ENCODE assay signal across 8 cellular contexts in the genomic region with DNA sequence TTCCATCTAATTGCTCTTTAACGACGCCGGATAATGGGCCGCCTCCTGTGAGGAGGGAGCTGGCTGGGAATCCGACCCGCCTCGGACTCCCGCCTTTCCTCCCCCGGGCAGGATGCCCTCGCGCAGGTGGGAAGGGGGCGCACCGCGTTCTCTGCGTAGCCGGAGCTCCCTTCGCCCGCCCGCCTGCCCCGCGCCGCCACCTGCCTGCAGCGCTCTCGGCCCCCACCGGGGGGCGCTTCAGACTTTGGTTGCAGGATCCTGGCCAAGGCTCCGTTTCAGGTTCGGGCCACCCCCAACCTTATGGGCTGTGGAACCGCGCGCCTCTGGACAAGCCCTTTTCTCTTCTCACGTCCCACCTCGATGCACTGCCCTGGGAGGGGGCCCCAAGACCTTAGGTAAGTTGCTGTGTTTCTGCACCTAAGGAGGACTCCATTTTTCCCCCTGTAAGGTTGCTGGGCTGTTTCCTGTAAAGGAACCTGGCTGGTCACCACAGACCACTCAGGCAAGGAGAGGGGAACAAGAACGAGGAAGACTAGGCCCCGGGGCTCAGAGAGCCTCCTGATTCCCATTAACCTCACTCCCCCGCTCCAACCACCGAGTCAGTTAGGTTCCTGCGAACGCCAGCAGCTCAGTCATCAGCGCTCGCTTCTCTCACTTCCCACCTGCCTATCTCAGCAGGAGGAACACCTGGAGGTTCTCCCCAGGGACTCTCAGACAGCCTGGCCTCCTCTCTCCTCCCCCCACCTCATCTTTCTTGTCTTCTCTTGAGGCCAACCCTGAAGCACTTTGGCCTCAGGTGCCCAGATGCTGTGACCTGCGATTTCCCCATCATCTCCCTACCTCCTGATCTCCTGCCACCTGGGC. TPM values are rescaled to one million over a fixed set of nuclear protein-coding genes. Genes with fewer than 3 reads are reported as not detected.
DNase-seq lines count a peak whose midpoint lies in the region; ATAC-seq and TF ChIP-seq lines count a peak whose summit lies in the region.

No MANE protein-coding gene starts in this region.

- H3K36me3 ChIP-seq in WERI-Rb-1 (no peaks in the 10 kb centered on the region), breast epithelium (no peaks in the 10 kb centered on the region)

- H3K4me3 ChIP-seq in AG10803 (ENCODE audit: low read length): peak overlapping the region; percentile 39
- no peak overlapping the region for H3K4me3 ChIP-seq in NB4 (ENCODE audit: low read depth, low read length)
- H3K4me3 ChIP-seq in WERI-Rb-1 (ENCODE audit: low read depth, low read length): peak overlapping the region; percentile 48
- H3K4me3 ChIP-seq in breast epithelium: peak overlapping the region in 2 of 3 donors; percentile 33 to 51

- DNase-seq in AG10803 (ENCODE audit: low read depth) (peak; percentile 34), NB4 (ENCODE audit: low read depth) (peak; percentile 72), WERI-Rb-1 (peak; percentile 89), breast epithelium (ENCODE audit: low spot score in 2 of 2) (peak; percentile 42 to 75), kidney tubule cell (ENCODE audit: low spot score) (peak; percentile 61)
- DNase-seq in stimulated activated CD4-positive, alpha-beta T cell treated with anti-CD3 and anti-CD28 coated beads, Interleukin-4, amount 100 ng/mL, for 48 hours (ENCODE audit: low read depth in 2 of 2): peak; percentile 66 to 77

- H3K4me1 ChIP-seq in breast epithelium: peaks cover 0 to 10% of the 10 kb centered on the region in 2 donors

- H3K27me3 ChIP-seq in WERI-Rb-1 (ENCODE audit: insufficient read depth, low read depth, severe bottlenecking): no peaks in the 10 kb centered on the region
- peaks cover 0 to 32% of the 10 kb centered on the region in 2 donors for H3K27me3 ChIP-seq in breast epithelium

- TF ChIP-seq CTCF in AG10803 (conservative IDR thresholded peaks at IDR 0.05; ENCODE audit: low read length): peak; percentile 63
- TF ChIP-seq CTCF in NB4 (IDR thresholded peaks at IDR 0.05; ENCODE audit: low read depth, low read length): peak; percentile 79
- peak; percentile 87 for TF ChIP-seq CTCF in WERI-Rb-1 (IDR thresholded peaks at IDR 0.05; ENCODE audit: low read depth, low read length)
- TF ChIP-seq CTCF in breast epithelium (IDR thresholded peaks at IDR 0.05): peak; percentile 41 to 69 (median 65)

- H3K9me3 ChIP-seq in WERI-Rb-1 (ENCODE audit: severe bottlenecking) (no peaks in the 10 kb centered on the region), breast epithelium (no peaks in the 10 kb centered on the region)

- TF ChIP-seq POLR2A in NB4 (IDR thresholded peaks at IDR 0.05; ENCODE audit: extremely low read depth, insufficient read length) (no peak), breast epithelium (IDR thresholded peaks at IDR 0.05) (no peak)

- intact Hi-C loops in breast epithelium (cut with DNase I; ENCODE audit: low total_unique reads): no loop called here

- peak; percentile 83 for ATAC-seq in GM19463 (IDR thresholded peaks at IDR 0.05; ENCODE audit: unreplicated experiment)
- ATAC-seq in GM18873 (IDR thresholded peaks at IDR 0.05; ENCODE audit: low FRiP score, unreplicated experiment): no peak

- H3K27ac ChIP-seq in WERI-Rb-1: no peak overlapping the region
- H3K27ac ChIP-seq in breast epithelium: no peak overlapping the region

RNA-seq across cellular contexts. Expression of gene KAZALD1, which starts 11.4 kb away (rescaled TPM):
- 1 to 10 TPM; 2.8 to 4.9 (median 4.5) TPM for total RNA-seq in breast epithelium

RNA-seq across cellular contexts. Expression of gene SFXN3, which starts 19.4 kb away (rescaled TPM):
- total RNA-seq in breast epithelium: 10 to 100 TPM; 63.7 to 90.4 (median 75.7) TPM

RNA-seq across cellular contexts. Expression of gene PDZD7, which starts 19.5 kb away (rescaled TPM):
- 1 to 10 TPM in 1 of 3 donors, under 1 TPM in 2; 0.48 to 2.3 (median 0.66) TPM for total RNA-seq in breast epithelium

RNA-seq across cellular contexts. Expression of gene LZTS2, which starts 50.8 kb away (rescaled TPM):
- 10 to 100 TPM; 44.0 to 67.5 (median 61.3) TPM for total RNA-seq in breast epithelium

Comparison
In these comparisons a context has a peak if more than half of its experiments do, and no peak if none do; other contexts are left out.
1. DNase-seq: peak in every context shown above with its lines; median percentile 89 in WERI-Rb-1; 72 in NB4; 72 in stimulated activated CD4-positive, alpha-beta T cell treated with anti-CD3 and anti-CD28 coated beads, Interleukin-4, amount 100 ng/mL, for 48 hours; 61 in kidney tubule cell; 58 in breast epithelium; 34 in AG10803.